Comparison of ENCODE assay signal across 12 cellular contexts in genomic region chr13:41568990-41569387, GRCh38.
DNase-seq lines count a peak whose midpoint lies in the region; ATAC-seq, FAIRE-seq and TF ChIP-seq lines count a peak whose summit lies in the region.
"Had no signal": no experiment of that assay in that cellular context is flagged by ENCODE, and none has a peak within 500 bp of the region (broad histone marks: within the 10 kb centered on the region; RNA-seq: fewer than 3 reads in every experiment).

No MANE protein-coding gene starts in this region.

- H2AFZ ChIP-seq in astrocyte (ENCODE audit: low read depth, low read length): no peak overlapping the region

- H3K27ac Mint-ChIP-seq in astrocyte (ENCODE audit: unreplicated experiment) (no peak overlapping the region), CD14-positive monocyte (no peak overlapping the region)
- H3K27ac Mint-ChIP-seq: activated naive CD8-positive, alpha-beta T cell treated with anti-CD3 and anti-CD28 coated beads, Interleukin-2, amount 10 ng/mL, durations not matched to agents 7 days and 5 days; endodermal cell had no signal

- no peak for TF ChIP-seq CTCF in astrocyte (IDR thresholded peaks at IDR 0.05; ENCODE audit: insufficient read depth, low read depth, low read length)
- no peak for TF ChIP-seq CTCF in foreskin fibroblast (IDR thresholded peaks at IDR 0.05; ENCODE audit: low read depth, low read length)
- no peak for TF ChIP-seq CTCF in CD14-positive monocyte (IDR thresholded peaks at IDR 0.05)

- no peak overlapping the region for H3K27ac ChIP-seq in astrocyte (ENCODE audit: low read depth, low read length)
- peak overlapping the region; percentile 90 for H3K27ac ChIP-seq in temporal lobe (ENCODE audit: low read depth, low read length)
- H3K27ac ChIP-seq: psoas muscle had no signal

- DNase-seq in HCEC 1CT (peak; percentile 23), astrocyte (ENCODE audit: low read depth) (peak; percentile 79), foreskin fibroblast (peak; percentile 59 to 80), CD14-positive monocyte (ENCODE audit: low spot score) (no peak), 8988T (no peak)
- DNase-seq: activated naive CD8-positive, alpha-beta T cell treated with anti-CD3 and anti-CD28 coated beads, Interleukin-2, amount 10 ng/mL, durations not matched to agents 7 days and 5 days; endodermal cell; NCI-H1092 treated with DMSO at 0.1 percent for 48 hours; NCI-H526; psoas muscle had no signal

- no peak overlapping the region for H3K4me3 Mint-ChIP-seq in astrocyte (ENCODE audit: unreplicated experiment)
- no peak overlapping the region for H3K4me3 Mint-ChIP-seq in CD14-positive monocyte
- H3K4me3 Mint-ChIP-seq: activated naive CD8-positive, alpha-beta T cell treated with anti-CD3 and anti-CD28 coated beads, Interleukin-2, amount 10 ng/mL, durations not matched to agents 7 days and 5 days; endodermal cell had no signal

- H3K4me2 ChIP-seq in astrocyte (ENCODE audit: low read length): no peak overlapping the region

- no peaks in the 10 kb centered on the region for H3K9me3 ChIP-seq in astrocyte (ENCODE audit: insufficient read depth, low read depth, low read length)
- H3K9me3 ChIP-seq: psoas muscle had no signal

- H3K4me1 Mint-ChIP-seq in astrocyte (ENCODE audit: low read depth, unreplicated experiment): peaks cover 19% of the 10 kb centered on the region
- no peaks in the 10 kb centered on the region for H3K4me1 Mint-ChIP-seq in CD14-positive monocyte
- H3K4me1 Mint-ChIP-seq: activated naive CD8-positive, alpha-beta T cell treated with anti-CD3 and anti-CD28 coated beads, Interleukin-2, amount 10 ng/mL, durations not matched to agents 7 days and 5 days had no signal

- intact Hi-C loops in CD14-positive monocyte (cut with micrococcal nuclease): no loop called here

- H3K36me3 Mint-ChIP-seq in astrocyte (ENCODE audit: low read depth, unreplicated experiment) (peaks cover 16% of the 10 kb centered on the region), CD14-positive monocyte (peaks cover 16 to 19% of the 10 kb centered on the region in 2 donors)

- H3K27me3 Mint-ChIP-seq in astrocyte (ENCODE audit: low read depth, unreplicated experiment): no peaks in the 10 kb centered on the region
- no peaks in the 10 kb centered on the region for H3K27me3 Mint-ChIP-seq in CD14-positive monocyte (ENCODE audit: low read depth in 3 of 3)
- H3K27me3 Mint-ChIP-seq: activated naive CD8-positive, alpha-beta T cell treated with anti-CD3 and anti-CD28 coated beads, Interleukin-2, amount 10 ng/mL, durations not matched to agents 7 days and 5 days had no signal

- H3K9me3 Mint-ChIP-seq in astrocyte (ENCODE audit: unreplicated experiment): no peaks in the 10 kb centered on the region
- peaks cover 2 to 11% (median 5%) of the 10 kb centered on the region in 7 donors for H3K9me3 Mint-ChIP-seq in CD14-positive monocyte
- H3K9me3 Mint-ChIP-seq: activated naive CD8-positive, alpha-beta T cell treated with anti-CD3 and anti-CD28 coated beads, Interleukin-2, amount 10 ng/mL, durations not matched to agents 7 days and 5 days had no signal

- no peaks in the 10 kb centered on the region for H4K20me1 ChIP-seq in astrocyte (ENCODE audit: insufficient read depth, low read length)

- H3K9ac ChIP-seq in astrocyte (ENCODE audit: low read length): no peak overlapping the region

- no peaks in the 10 kb centered on the region for H3K36me3 ChIP-seq in astrocyte (ENCODE audit: insufficient read depth, low read length)

- peaks cover 31% of the 10 kb centered on the region for H3K4me1 ChIP-seq in astrocyte (ENCODE audit: insufficient read depth, low read length)

- no peaks in the 10 kb centered on the region for H3K79me2 ChIP-seq in astrocyte (ENCODE audit: insufficient read depth, low read length)

- peak; percentile 84 for FAIRE-seq in astrocyte (lab: Jason Lieb, UNC)

- H3K27me3 ChIP-seq in astrocyte (ENCODE audit: insufficient read depth, low read length): no peaks in the 10 kb centered on the region

- H3K4me3 ChIP-seq in astrocyte (ENCODE audit: insufficient read depth, low read depth, low read length) (no peak overlapping the region), foreskin fibroblast (ENCODE audit: low read depth in 1 of 2, low read length in 2 of 2) (no peak overlapping the region)
- H3K4me3 ChIP-seq: psoas muscle had no signal

- no peak for ATAC-seq in GM18907 (IDR thresholded peaks at IDR 0.05; ENCODE audit: unreplicated experiment)
- ATAC-seq: psoas muscle had no signal

Comparison
In these comparisons a context has a peak if more than half of its experiments do, and no peak if none do; other contexts are left out.
1. DNase-seq: peak in HCEC 1CT (single experiment), astrocyte (single experiment) and foreskin fibroblast (2 of 2); none in CD14-positive monocyte (single experiment) and 8988T (single experiment).